ENCODE assay signal across 20 cellular contexts in genomic region chr12:105672171-105672570, GRCh38.
DNase-seq lines count a peak whose midpoint lies in the region; ATAC-seq and TF ChIP-seq lines count a peak whose summit lies in the region.
"Had no signal": no experiment of that assay in that cellular context is flagged by ENCODE, and none has a peak within 500 bp of the region (broad histone marks: within the 10 kb centered on the region; RNA-seq: fewer than 3 reads in every experiment).

No MANE protein-coding gene starts in this region.

- H3K4me1 Mint-ChIP-seq in osteocyte (ENCODE audit: unreplicated experiment): peaks cover 28% of the 10 kb centered on the region
- H3K4me1 Mint-ChIP-seq: activated naive CD4-positive, alpha-beta T cell treated with anti-CD3 and anti-CD28 coated beads, Interleukin-2, amount 10 ng/mL, durations not matched to agents 7 days and 5 days; naive thymus-derived CD4-positive, alpha-beta T cell had no signal

- intact Hi-C loops in left cardiac atrium (cut with DNase I): no loop called here

- no peak for TF ChIP-seq POLR2A in tibial nerve (IDR thresholded peaks at IDR 0.05)
- no peak for TF ChIP-seq POLR2A in GM18505 (IDR thresholded peaks at IDR 0.05; ENCODE audit: borderline replicate concordance, extremely low read depth, insufficient read depth, insufficient read length)

- no peak for DNase-seq in SJSA1 (ENCODE audit: low read depth in 1 of 2, low spot score in 2 of 2)
- peak; percentile 21 for DNase-seq in left cardiac atrium
- no peak for DNase-seq in osteocyte (ENCODE audit: extremely low spot score, unreplicated experiment)
- DNase-seq in tibial nerve (ENCODE audit: low spot score in 2 of 2): no peak
- no peak for DNase-seq in iPS-NIHi7 (ENCODE audit: extremely low spot score)
- DNase-seq in WERI-Rb-1: no peak
- DNase-seq: activated CD4-positive, alpha-beta T cell treated with anti-CD3 and anti-CD28 coated beads, Interleukin-2, amount 50 U/mL, for 4 hours; activated naive CD4-positive, alpha-beta T cell treated with anti-CD3 and anti-CD28 coated beads, Interleukin-2, amount 10 ng/mL, durations not matched to agents 7 days and 5 days; activated T-cell treated with anti-CD3 and anti-CD28 coated beads, Interleukin-2, amount 50 U/mL, for 1 hour; AML-193; naive thymus-derived CD4-positive, alpha-beta T cell; NCI-H1048; NCI-H2081; NCI-H510A; stimulated activated CD4-positive, alpha-beta T cell treated with anti-CD3 and anti-CD28 coated beads, Interleukin-15, amount 100 ng/mL, for 24 hours; stimulated activated naive CD4-positive, alpha-beta T cell treated with Interleukin-2 at 50 U/mL for 16 hours had no signal

- H3K27me3 Mint-ChIP-seq in osteocyte (ENCODE audit: unreplicated experiment): no peaks in the 10 kb centered on the region
- H3K27me3 Mint-ChIP-seq: activated naive CD4-positive, alpha-beta T cell treated with anti-CD3 and anti-CD28 coated beads, Interleukin-2, amount 10 ng/mL, durations not matched to agents 7 days and 5 days had no signal

- H3K9me3 ChIP-seq in SJSA1 (replicated peaks) (no peaks in the 10 kb centered on the region), tibial nerve (no peaks in the 10 kb centered on the region), WERI-Rb-1 (ENCODE audit: severe bottlenecking) (no peaks in the 10 kb centered on the region)

- WGBS in tibial nerve, 2 donors: 47 to 58% methylated on average over 2 of the region's 2 CpGs

- no peak overlapping the region for H3K4me3 ChIP-seq in SJSA1
- no peak overlapping the region for H3K4me3 ChIP-seq in tibial nerve
- no peak overlapping the region for H3K4me3 ChIP-seq in WERI-Rb-1 (ENCODE audit: low read depth, low read length)

- no peak for TF ChIP-seq EP300 in tibial nerve (IDR thresholded peaks at IDR 0.05)

- H3K4me3 Mint-ChIP-seq in osteocyte (ENCODE audit: unreplicated experiment): no peak overlapping the region
- H3K4me3 Mint-ChIP-seq: activated naive CD4-positive, alpha-beta T cell treated with anti-CD3 and anti-CD28 coated beads, Interleukin-2, amount 10 ng/mL, durations not matched to agents 7 days and 5 days; naive thymus-derived CD4-positive, alpha-beta T cell had no signal

- peak overlapping the region; percentile 19 for H3K27ac Mint-ChIP-seq in osteocyte (ENCODE audit: unreplicated experiment)
- H3K27ac Mint-ChIP-seq: activated naive CD4-positive, alpha-beta T cell treated with anti-CD3 and anti-CD28 coated beads, Interleukin-2, amount 10 ng/mL, durations not matched to agents 7 days and 5 days; naive thymus-derived CD4-positive, alpha-beta T cell had no signal

- no peaks in the 10 kb centered on the region for H3K36me3 Mint-ChIP-seq in osteocyte (ENCODE audit: unreplicated experiment)
- H3K36me3 Mint-ChIP-seq: activated naive CD4-positive, alpha-beta T cell treated with anti-CD3 and anti-CD28 coated beads, Interleukin-2, amount 10 ng/mL, durations not matched to agents 7 days and 5 days; naive thymus-derived CD4-positive, alpha-beta T cell had no signal

- H3K27ac ChIP-seq in SJSA1 (peak overlapping the region; percentile 58), tibial nerve (peak overlapping the region in 3 of 4 donors; percentile 52 to 80 (median 59)), WERI-Rb-1 (no peak overlapping the region)
- H3K27ac ChIP-seq: epithelial cell of prostate, KMS-11 had no signal

- peak; percentile 13 to 18 for ATAC-seq in left cardiac atrium
- no peak for ATAC-seq in HG02763 (IDR thresholded peaks at IDR 0.05; ENCODE audit: unreplicated experiment)
- no peak for ATAC-seq in GM18505 (IDR thresholded peaks at IDR 0.05; ENCODE audit: unreplicated experiment)
- ATAC-seq: naive thymus-derived CD4-positive, alpha-beta T cell had no signal

- no peak for TF ChIP-seq CTCF in osteocyte (IDR thresholded peaks at IDR 0.05)
- TF ChIP-seq CTCF in tibial nerve (IDR thresholded peaks at IDR 0.05): no peak
- no peak for TF ChIP-seq CTCF in WERI-Rb-1 (IDR thresholded peaks at IDR 0.05; ENCODE audit: low read depth, low read length)

- H3K4me1 ChIP-seq in SJSA1 (replicated peaks) (peaks cover 40% of the 10 kb centered on the region), tibial nerve (peaks cover 0 to 29% (median 6%) of the 10 kb centered on the region in 4 donors)

- H3K36me3 ChIP-seq in SJSA1: no peaks in the 10 kb centered on the region
- no peaks in the 10 kb centered on the region for H3K36me3 ChIP-seq in tibial nerve
- no peaks in the 10 kb centered on the region for H3K36me3 ChIP-seq in WERI-Rb-1

- H3K27me3 ChIP-seq in SJSA1 (replicated peaks) (no peaks in the 10 kb centered on the region), tibial nerve (no peaks in the 10 kb centered on the region), WERI-Rb-1 (ENCODE audit: insufficient read depth, low read depth, severe bottlenecking) (no peaks in the 10 kb centered on the region)

- peaks cover 4% of the 10 kb centered on the region for H3K9me3 Mint-ChIP-seq in osteocyte (ENCODE audit: unreplicated experiment)
- H3K9me3 Mint-ChIP-seq: activated naive CD4-positive, alpha-beta T cell treated with anti-CD3 and anti-CD28 coated beads, Interleukin-2, amount 10 ng/mL, durations not matched to agents 7 days and 5 days had no signal

Comparison
In these comparisons a context has a peak if more than half of its experiments do, and no peak if none do; other contexts are left out.
1. ATAC-seq: peak in left cardiac atrium (2 of 2); none in HG02763 (single experiment) and GM18505 (single experiment).